In genomic region chr21:41068411-41069304, GRCh38 we compare ENCODE assay signal across 8 cellular contexts.
DNase-seq lines count a peak whose midpoint lies in the region; ATAC-seq and TF ChIP-seq lines count a peak whose summit lies in the region.

No MANE protein-coding gene starts in this region.

- no peaks in the 10 kb centered on the region for H3K36me3 ChIP-seq in Panc1 (ENCODE audit: control insufficient read depth, insufficient read depth, low read length)
- H3K36me3 ChIP-seq in neuron (ENCODE audit: insufficient read depth, low read length): no peaks in the 10 kb centered on the region

- TF ChIP-seq CTCF in Panc1 (IDR thresholded peaks at IDR 0.05): peak; percentile 92
- peak; percentile 77 for TF ChIP-seq CTCF in foreskin fibroblast (IDR thresholded peaks at IDR 0.05; ENCODE audit: low read depth, low read length)

- H3K9me3 ChIP-seq in Panc1 (ENCODE audit: control insufficient read depth, insufficient read depth, low read depth, low read length) (no peaks in the 10 kb centered on the region), neuron (ENCODE audit: low read length) (no peaks in the 10 kb centered on the region)

- in situ Hi-C loops in Panc1 (cut with HindIII; ENCODE audit: low pct_unique_long_range_greater_than_20kb, low sequenced_read_pairs): no loop called here

- peak overlapping the region; percentile 28 for H2AFZ ChIP-seq in neuron (ENCODE audit: low read depth, low read length)

- no TSS peak for BruUV-seq in Panc1 (replicated peaks; lab: Mats Ljungman, UMichigan)

- H3K4me3 ChIP-seq in Panc1 (ENCODE audit: low read depth in 2 of 2, low read length in 2 of 2): peak overlapping the region; percentile 11 to 39; a peak in 2 of 4 replicates
- peak overlapping the region; percentile 6 to 39 for H3K4me3 ChIP-seq in foreskin fibroblast (ENCODE audit: low read depth in 1 of 2, low read length in 2 of 2)
- peak overlapping the region; percentile 23 for H3K4me3 ChIP-seq in neuron (ENCODE audit: low read length)

- H3K27me3 ChIP-seq in Panc1 (ENCODE audit: control insufficient read depth, insufficient read depth, low read length) (peaks cover 3% of the 10 kb centered on the region; the same call in 1 of the 2 replicates), neuron (ENCODE audit: insufficient read depth, low read length) (peaks cover 5% of the 10 kb centered on the region)

- DNase-seq in 8988T: peak; percentile 59
- DNase-seq in Kasumi-1 (lab: John Stamatoyannopoulos, UW): peak; percentile 35 to 52
- DNase-seq in Panc1 (ENCODE audit: low read depth, low spot score): peak; percentile 22
- peak; percentile 29 to 39 for DNase-seq in activated T-helper 1 cell treated with anti-CD3 and anti-CD28 coated beads, Interleukin-2, amount 50 U/mL, for 16 hours (ENCODE audit: low read depth in 1 of 2, low spot score in 1 of 2)
- peak in 1 of 2 donors; percentile 24 for DNase-seq in foreskin fibroblast
- peak; percentile 31 for DNase-seq in stromal cell of bone marrow (ENCODE audit: low read depth)

- CTCF ChIA-PET in Panc1 (lab: Charles Lee): no interaction called here

- POLR2A ChIA-PET in Panc1 (lab: Charles Lee): no interaction called here

- H3K27ac ChIP-seq in Panc1 (ENCODE audit: low read length): no peak overlapping the region

- intact Hi-C loops in Panc1 (cut with micrococcal nuclease; ENCODE audit: unreplicated experiment): loop anchor here (5.0 to 10.0 kb wide), 3 partner anchors 224 to 926 kb away; partner anchors contain the start of gene DSCAM

- H3K4me1 ChIP-seq in Panc1 (ENCODE audit: control insufficient read depth, insufficient read depth, low read length) (no peaks in the 10 kb centered on the region), neuron (ENCODE audit: insufficient read depth, low read length) (no peaks in the 10 kb centered on the region)

- ATAC-seq in GM18511 (IDR thresholded peaks at IDR 0.05; ENCODE audit: unreplicated experiment): peak; percentile 88
- peak; percentile 96 for ATAC-seq in Panc1
